In the genomic region with DNA sequence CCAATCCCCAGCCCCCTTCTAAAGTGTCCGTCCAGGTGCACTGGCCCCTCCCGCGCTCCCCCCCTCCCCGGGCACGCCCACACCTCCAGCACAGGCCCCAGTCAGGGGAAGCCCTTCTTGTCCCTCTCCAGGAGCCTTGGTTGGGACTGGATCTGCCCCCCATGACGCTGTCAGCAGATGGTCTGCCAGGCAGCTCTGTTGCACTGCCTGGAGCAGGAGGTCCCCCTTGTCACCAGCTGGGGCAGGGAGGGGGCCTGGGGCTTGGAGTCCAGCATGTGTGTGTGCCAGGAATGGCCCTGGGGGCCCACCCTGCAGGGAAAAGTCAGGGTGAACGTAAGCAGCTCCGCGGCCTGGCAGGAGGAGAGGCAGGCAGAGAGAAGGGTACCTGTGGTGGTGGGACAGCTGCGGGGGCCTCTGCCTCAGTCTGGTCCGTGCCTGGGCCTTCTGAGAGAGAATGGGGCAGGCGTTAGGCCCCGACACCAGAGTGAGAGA, we compare ENCODE assay signal across 10 cellular contexts. TPM values are rescaled to one million over a fixed set of nuclear protein-coding genes. Genes with fewer than 3 reads are reported as not detected.
DNase-seq lines count a peak whose midpoint lies in the region; ATAC-seq and TF ChIP-seq lines count a peak whose summit lies in the region.
"Had no signal": no experiment of that assay in that cellular context is flagged by ENCODE, and none has a peak within 500 bp of the region (broad histone marks: within the 10 kb centered on the region; RNA-seq: fewer than 3 reads in every experiment).

No MANE protein-coding gene starts in this region.

- TF ChIP-seq POLR2A in heart left ventricle (IDR thresholded peaks at IDR 0.05) (no peak), tibial nerve (IDR thresholded peaks at IDR 0.05) (no peak)

- peak overlapping the region; percentile 90 for H3K27ac Mint-ChIP-seq in activated CD8-positive, alpha-beta T cell treated with anti-CD3 and anti-CD28 coated beads, Interleukin-2, amount 10 ng/mL, durations not matched to agents 7 days and 5 days
- peak overlapping the region; percentile 75 for H3K27ac Mint-ChIP-seq in memory B cell

- peaks cover 30% of the 10 kb centered on the region for H3K4me1 Mint-ChIP-seq in activated CD8-positive, alpha-beta T cell treated with anti-CD3 and anti-CD28 coated beads, Interleukin-2, amount 10 ng/mL, durations not matched to agents 7 days and 5 days (ENCODE audit: low read depth)
- H3K4me1 Mint-ChIP-seq in memory B cell = peaks cover 14% of the 10 kb centered on the region

- no peaks in the 10 kb centered on the region for H3K27me3 Mint-ChIP-seq in activated CD8-positive, alpha-beta T cell treated with anti-CD3 and anti-CD28 coated beads, Interleukin-2, amount 10 ng/mL, durations not matched to agents 7 days and 5 days (ENCODE audit: low read depth)
- H3K27me3 Mint-ChIP-seq in memory B cell = no peaks in the 10 kb centered on the region

- peak overlapping the region; percentile 76 to 99 (median 92) for H3K27ac ChIP-seq in heart left ventricle
- H3K27ac ChIP-seq in tibial nerve = peak overlapping the region; percentile 34 to 96 (median 92)

- H3K4me1 ChIP-seq in heart left ventricle (peaks cover 8 to 38% (median 22%) of the 10 kb centered on the region in 12 donors), tibial nerve (peaks cover 0 to 38% (median 17%) of the 10 kb centered on the region in 4 donors)

- H3K36me3 ChIP-seq in heart left ventricle (peaks cover 0 to 58% (median 41%) of the 10 kb centered on the region in 9 donors), tibial nerve (peaks cover 0 to 67% (median 12%) of the 10 kb centered on the region in 3 donors)

- H3K4me3 ChIP-seq in heart left ventricle (peak overlapping the region in 10 of 12 donors; percentile 58 to 90 (median 72)), tibial nerve (no peak overlapping the region)

- ATAC-seq in heart left ventricle = no peak
- no peak for ATAC-seq in Right ventricle myocardium inferior
- ATAC-seq in activated CD8-positive, alpha-beta T cell treated with anti-CD3 and anti-CD28 coated beads, Interleukin-2, amount 10 ng/mL, durations not matched to agents 7 days and 5 days = no peak
- no peak for ATAC-seq in memory B cell (ENCODE audit: low read depth)

- H3K4me3 Mint-ChIP-seq in activated CD8-positive, alpha-beta T cell treated with anti-CD3 and anti-CD28 coated beads, Interleukin-2, amount 10 ng/mL, durations not matched to agents 7 days and 5 days = peak overlapping the region; percentile 95
- peak overlapping the region; percentile 58 for H3K4me3 Mint-ChIP-seq in memory B cell

- no peak for TF ChIP-seq EP300 in tibial nerve (IDR thresholded peaks at IDR 0.05)

- H3K36me3 Mint-ChIP-seq in activated CD8-positive, alpha-beta T cell treated with anti-CD3 and anti-CD28 coated beads, Interleukin-2, amount 10 ng/mL, durations not matched to agents 7 days and 5 days (ENCODE audit: low read depth) = peaks cover 35% of the 10 kb centered on the region
- peaks cover 7% of the 10 kb centered on the region for H3K36me3 Mint-ChIP-seq in memory B cell

- DNase-seq in heart left ventricle = peak in 1 of 5 donors; percentile 67
- DNase-seq in Right ventricle myocardium inferior (ENCODE audit: missing footprints) = no peak
- DNase-seq in activated CD8-positive, alpha-beta T cell treated with anti-CD3 and anti-CD28 coated beads, Interleukin-2, amount 10 ng/mL, durations not matched to agents 7 days and 5 days = no peak
- DNase-seq in memory B cell (ENCODE audit: low spot score in 2 of 2) = no peak
- no peak for DNase-seq in tibial nerve (ENCODE audit: low spot score in 2 of 2)
- no peak for DNase-seq in SKM-1 treated with dmso at 0.1 percent for 144 hours (lab: John Stamatoyannopoulos, UW; ENCODE audit: unreplicated experiment)
- no peak for DNase-seq in GF-D8 (lab: John Stamatoyannopoulos, UW)
- no peak for DNase-seq in amniotic stem cell (lab: John Stamatoyannopoulos, UW)
- DNase-seq: NCI-H2227 treated with DMSO at 0.1 percent for 48 hours had no signal

- 64 to 75% (median 71%) methylated on average over 11 to 13 of the region's 13 CpGs for WGBS in heart left ventricle, 4 donors
- WGBS in tibial nerve, 2 donors = 78 to 82% methylated on average over 13 of the region's 13 CpGs

- TF ChIP-seq CTCF in heart left ventricle (IDR thresholded peaks at IDR 0.05) = no peak
- TF ChIP-seq CTCF in tibial nerve (IDR thresholded peaks at IDR 0.05) = no peak

- no peaks in the 10 kb centered on the region for H3K9me3 Mint-ChIP-seq in activated CD8-positive, alpha-beta T cell treated with anti-CD3 and anti-CD28 coated beads, Interleukin-2, amount 10 ng/mL, durations not matched to agents 7 days and 5 days (ENCODE audit: insufficient read depth)
- H3K9me3 Mint-ChIP-seq in memory B cell = no peaks in the 10 kb centered on the region

- H3K27me3 ChIP-seq in heart left ventricle = no peaks in the 10 kb centered on the region
- no peaks in the 10 kb centered on the region for H3K27me3 ChIP-seq in tibial nerve

- H3K9me3 ChIP-seq in heart left ventricle (no peaks in the 10 kb centered on the region), tibial nerve (no peaks in the 10 kb centered on the region)

- CTCF ChIA-PET in activated CD8-positive, alpha-beta T cell treated with anti-CD3 and anti-CD28 coated beads, Interleukin-2, amount 10 ng/mL, durations not matched to agents 7 days and 5 days (lab: Charles Lee) = interaction anchor here (0.8 to 2.7 kb wide), 2 partner anchors 59 kb away, joined by 3 to 15 read pairs; no protein-coding TSS in a partner anchor

- POLR2A ChIA-PET in activated CD8-positive, alpha-beta T cell treated with anti-CD3 and anti-CD28 coated beads, Interleukin-2, amount 10 ng/mL, durations not matched to agents 7 days and 5 days (lab: Charles Lee) = interaction anchor here (0.8 to 3.7 kb wide), 8 partner anchors 10 to 297 kb away, joined by 3 to 27 read pairs (median 4); a partner anchor contains a TSS

- intact Hi-C loops in heart left ventricle (cut with DNase I) = loop anchor here in 2 of 10 donors (2.0 to 5.0 kb wide), 3 partner anchors 37 to 78 kb away; a partner anchor contains a TSS
- intact Hi-C loops in Right ventricle myocardium inferior (cut with DNase I) = loop anchor here (5.0 kb wide), 1 partner anchor 37 kb away; a partner anchor contains a TSS

RNA-seq across cellular contexts. Expression of a gene that starts 1.6 kb away (rescaled TPM):
- total RNA-seq in heart left ventricle = 10 to 100 TPM in 7 of 9 donors, 1 to 10 TPM in 2; 5.5 to 30.6 (median 14.9) TPM
- 10 to 100 TPM in 1 of 2 donors, 1 to 10 TPM in 1; 9.5 to 21.1 TPM for polyA plus RNA-seq in heart left ventricle
- total RNA-seq in Right ventricle myocardium inferior = 13.2 TPM
- 100 to 1,000 TPM; 120 to 136 TPM for total RNA-seq in activated CD8-positive, alpha-beta T cell treated with anti-CD3 and anti-CD28 coated beads, Interleukin-2, amount 10 ng/mL, durations not matched to agents 7 days and 5 days
- 10 to 100 TPM in 3 of 4 donors, 1 to 10 TPM in 1; 9.0 to 37.7 (median 27.5) TPM for total RNA-seq in tibial nerve

RNA-seq across cellular contexts. Expression of a gene that starts 10.6 kb away (rescaled TPM):
- total RNA-seq in heart left ventricle = not detected
- polyA plus RNA-seq in heart left ventricle = under 1 TPM in 1 of 2 donors, not detected in 1; 0.07 TPM
- total RNA-seq in Right ventricle myocardium inferior = not detected
- total RNA-seq in activated CD8-positive, alpha-beta T cell treated with anti-CD3 and anti-CD28 coated beads, Interleukin-2, amount 10 ng/mL, durations not matched to agents 7 days and 5 days = not detected
- total RNA-seq in tibial nerve = not detected
- total RNA-seq: dermis microvascular lymphatic vessel endothelial cell had no signal

RNA-seq across cellular contexts. Expression of a gene that starts 12.8 kb away (rescaled TPM):
- total RNA-seq in heart left ventricle (under 1 TPM in 1 of 9 donors, not detected in 8; 0.81 TPM), Right ventricle myocardium inferior (not detected), tibial nerve (not detected)
- not detected for polyA plus RNA-seq in heart left ventricle
- total RNA-seq in activated CD8-positive, alpha-beta T cell treated with anti-CD3 and anti-CD28 coated beads, Interleukin-2, amount 10 ng/mL, durations not matched to agents 7 days and 5 days = not detected
- total RNA-seq: dermis microvascular lymphatic vessel endothelial cell had no signal

RNA-seq across cellular contexts. Expression of a gene that starts 22.9 kb away (rescaled TPM):
- 1 to 10 TPM in 1 of 9 donors, under 1 TPM in 5, not detected in 3; 0.20 to 1.0 (median 0.48) TPM for total RNA-seq in heart left ventricle
- polyA plus RNA-seq in heart left ventricle = under 1 TPM in 1 of 2 donors, not detected in 1; 0.07 TPM
- 0.16 TPM for total RNA-seq in Right ventricle myocardium inferior
- total RNA-seq in activated CD8-positive, alpha-beta T cell treated with anti-CD3 and anti-CD28 coated beads, Interleukin-2, amount 10 ng/mL, durations not matched to agents 7 days and 5 days = under 1 TPM; 0.42 to 0.76 TPM
- total RNA-seq in tibial nerve = 1 to 10 TPM in 1 of 4 donors, under 1 TPM in 2, not detected in 1; 0.84 to 2.5 (median 0.90) TPM

RNA-seq across cellular contexts. Expression of a gene that starts 37.9 kb away (rescaled TPM):
- total RNA-seq in heart left ventricle (10 to 100 TPM; 11.6 to 21.3 (median 18.3) TPM), Right ventricle myocardium inferior (16.6 TPM), tibial nerve (10 to 100 TPM; 27.1 to 49.2 (median 34.9) TPM)
- polyA plus RNA-seq in heart left ventricle = 10 to 100 TPM; 16.1 to 18.1 TPM
- 10 to 100 TPM; 53.7 to 58.1 TPM for total RNA-seq in activated CD8-positive, alpha-beta T cell treated with anti-CD3 and anti-CD28 coated beads, Interleukin-2, amount 10 ng/mL, durations not matched to agents 7 days and 5 days

Comparison
In these comparisons a context has a peak if more than half of its experiments do, and no peak if none do; other contexts are left out.
1. H3K4me3 ChIP-seq: peak in heart left ventricle (10 of 12); none in tibial nerve (0 of 4).